1 cellular context compared by ENCODE assay signal in genomic region chr1:157691285-157691920, GRCh38.
TF ChIP-seq lines count a peak whose summit lies in the region.

No MANE protein-coding gene starts in this region.

TF ChIP-seq in GM12878, 131 proteins besides CTCF, POLR2A, EP300 and RAD21 (continued from another document):
- no peak for TF ChIP-seq RELB (IDR thresholded peaks at IDR 0.05; ENCODE audit: low read depth)
